ENCODE assay signal across 8 cellular contexts in genomic region chr1:24415334-24415909, GRCh38. TPM values are rescaled to one million over a fixed set of nuclear protein-coding genes. Genes with fewer than 3 reads are reported as not detected.
DNase-seq lines count a peak whose midpoint lies in the region; ATAC-seq lines count a peak whose summit lies in the region.

Gene NIPAL3 (plus strand): TSS chr1:24415802. CDS start chr1:24419548, 3,746 bp downstream.

- peak within 1 kb of the TSS; percentile 69 to 82 (median 73) for H3K4me3 ChIP-seq in BLaER1 treated with 17β-estradiol and CSF1 and Interleukin-3, amounts not matched to agents 10 nM and 100 nM

- no peaks in the 10 kb centered on the region for H3K9me3 ChIP-seq in BLaER1 treated with 17β-estradiol and CSF1 and Interleukin-3, amounts not matched to agents 10 nM and 100 nM (replicated peaks in 1 of 11)

- ATAC-seq in GM19324 (IDR thresholded peaks at IDR 0.05; ENCODE audit: low FRiP score, unreplicated experiment) (peak; percentile 93), HG03469 (IDR thresholded peaks at IDR 0.05; ENCODE audit: unreplicated experiment) (peak; percentile 81)

- peak within 1 kb of the TSS in 9 of 11 experiments; percentile 0 to 34 (median 23); a peak in 12 of 22 replicates for H3K27ac ChIP-seq in BLaER1 treated with 17β-estradiol and CSF1 and Interleukin-3, amounts not matched to agents 10 nM and 100 nM

- peak within 1 kb of the TSS; percentile 90 for H3K27ac Mint-ChIP-seq in activated CD4-positive, alpha-beta T cell treated with anti-CD3 and anti-CD28 coated beads, Interleukin-2, amount 10 ng/mL, durations not matched to agents 24 days and 14 days

- H4K20me1 ChIP-seq in BLaER1 treated with 17β-estradiol and CSF1 and Interleukin-3, amounts not matched to agents 10 nM and 100 nM: peaks cover 0 to 5% (median 0%) of the 10 kb centered on the region in 11 experiments; a peak in 1 of 22 replicates

- H3K27me3 ChIP-seq in BLaER1 treated with 17β-estradiol and CSF1 and Interleukin-3, amounts not matched to agents 10 nM and 100 nM: peaks cover 8 to 30% (median 23%) of the 10 kb centered on the region in 11 experiments

- H3K4me2 ChIP-seq in BLaER1 treated with 17β-estradiol and CSF1 and Interleukin-3, amounts not matched to agents 10 nM and 100 nM: peak within 1 kb of the TSS; percentile 85 to 98 (median 93)

- no peaks in the 10 kb centered on the region for H3K9me3 Mint-ChIP-seq in activated CD4-positive, alpha-beta T cell treated with anti-CD3 and anti-CD28 coated beads, Interleukin-2, amount 10 ng/mL, durations not matched to agents 24 days and 14 days

- peaks cover 0 to 12% (median 9%) of the 10 kb centered on the region in 11 experiments; a peak in 9 of 22 replicates for H3K36me3 ChIP-seq in BLaER1 treated with 17β-estradiol and CSF1 and Interleukin-3, amounts not matched to agents 10 nM and 100 nM

- peaks cover 17% of the 10 kb centered on the region for H3K36me3 Mint-ChIP-seq in activated CD4-positive, alpha-beta T cell treated with anti-CD3 and anti-CD28 coated beads, Interleukin-2, amount 10 ng/mL, durations not matched to agents 24 days and 14 days (ENCODE audit: low read depth)

- DNase-seq in NCI-H526 (lab: John Stamatoyannopoulos, UW) (peak; percentile 99), cortex of kidney (lab: John Stamatoyannopoulos, UW) (peak; percentile 53), left kidney (ENCODE audit: low read depth, low spot score) (peak; percentile 100)
- peak; percentile 99 for DNase-seq in activated CD4-positive, alpha-beta T cell treated with anti-CD3 and anti-CD28 coated beads, Interleukin-2, amount 10 ng/mL, durations not matched to agents 24 days and 14 days
- peak; percentile 97 for DNase-seq in stimulated activated CD4-positive, alpha-beta T cell treated with anti-CD3 and anti-CD28 coated beads, Interleukin-2, amount 100 ng/mL, for 24 hours

- H3K27me3 Mint-ChIP-seq in activated CD4-positive, alpha-beta T cell treated with anti-CD3 and anti-CD28 coated beads, Interleukin-2, amount 10 ng/mL, durations not matched to agents 24 days and 14 days: no peaks in the 10 kb centered on the region

- peak within 1 kb of the TSS; percentile 43 to 76 (median 66); a peak in 20 of 22 replicates for H3K9ac ChIP-seq in BLaER1 treated with 17β-estradiol and CSF1 and Interleukin-3, amounts not matched to agents 10 nM and 100 nM

- intact Hi-C loops in activated CD4-positive, alpha-beta T cell treated with anti-CD3 and anti-CD28 coated beads, Interleukin-2, amount 10 ng/mL, durations not matched to agents 24 days and 14 days (cut with micrococcal nuclease): loop anchor here (1.0 to 5.0 kb wide), 4 partner anchors 87 to 227 kb away; partner anchors contain the start of genes RCAN3 and SRRM1

- H3K4me1 Mint-ChIP-seq in activated CD4-positive, alpha-beta T cell treated with anti-CD3 and anti-CD28 coated beads, Interleukin-2, amount 10 ng/mL, durations not matched to agents 24 days and 14 days: peaks cover 53% of the 10 kb centered on the region

- peaks cover 29 to 45% (median 41%) of the 10 kb centered on the region in 10 experiments for H3K4me1 ChIP-seq in BLaER1 treated with 17β-estradiol and CSF1 and Interleukin-3, amounts not matched to agents 10 nM and 100 nM

- peak within 1 kb of the TSS; percentile 88 for H3K4me3 Mint-ChIP-seq in activated CD4-positive, alpha-beta T cell treated with anti-CD3 and anti-CD28 coated beads, Interleukin-2, amount 10 ng/mL, durations not matched to agents 24 days and 14 days

RNA-seq across cellular contexts. Expression of gene NIPAL3, which starts in this region (rescaled TPM):
- total RNA-seq in activated CD4-positive, alpha-beta T cell treated with anti-CD3 and anti-CD28 coated beads, Interleukin-2, amount 10 ng/mL, durations not matched to agents 24 days and 14 days: 25.1 and 26.3 TPM in 2 replicates

Comparison
In these comparisons a context has a peak if more than half of its experiments do, and no peak if none do; other contexts are left out.
1. Peak in every context shown above with its lines: DNase-seq, ATAC-seq, H3K4me3 ChIP-seq and H3K27ac ChIP-seq.